Comparison of ENCODE assay signal across 16 cellular contexts in the genomic region with DNA sequence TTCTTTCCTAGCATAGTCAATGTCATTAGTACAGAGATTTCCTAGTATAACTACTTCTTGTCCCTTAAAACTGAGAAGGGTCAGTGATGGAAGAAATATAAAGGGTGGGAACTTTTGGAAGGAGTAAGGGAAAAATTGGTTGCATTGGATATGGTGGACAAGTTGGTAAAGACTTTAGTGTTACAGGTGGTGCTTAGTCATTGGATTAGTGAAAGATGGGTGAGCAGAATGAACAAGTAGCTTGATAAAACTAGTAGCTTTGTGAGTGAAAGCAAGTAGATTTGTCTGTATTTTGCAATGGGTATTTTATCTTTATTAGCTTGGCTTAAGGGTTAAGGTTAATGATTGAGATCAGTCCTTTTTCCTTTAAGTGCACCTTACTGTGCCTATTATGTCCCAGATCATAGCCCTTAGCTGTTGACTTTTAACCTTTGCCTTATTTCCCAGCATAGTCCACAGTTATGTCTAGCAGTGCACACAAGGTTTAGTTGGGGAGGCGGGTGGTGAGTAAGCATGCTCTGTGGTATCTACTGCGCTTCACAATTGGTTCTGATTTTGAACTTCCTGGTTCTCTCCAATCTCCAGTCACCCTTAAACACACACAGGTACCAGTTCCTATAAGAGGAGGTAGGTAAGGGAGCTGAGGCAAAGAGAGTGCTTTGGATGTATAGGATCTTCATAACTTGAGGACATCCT. TPM values are rescaled to one million over a fixed set of nuclear protein-coding genes. Genes with fewer than 3 reads are reported as not detected.
DNase-seq lines count a peak whose midpoint lies in the region; ATAC-seq, FAIRE-seq and TF ChIP-seq lines count a peak whose summit lies in the region.
"Had no signal": no experiment of that assay in that cellular context is flagged by ENCODE, and none has a peak within 500 bp of the region (broad histone marks: within the 10 kb centered on the region; RNA-seq: fewer than 3 reads in every experiment).

No MANE protein-coding gene starts in this region.

- in situ Hi-C loops in HepG2 (cut with HindIII; ENCODE audit: extremely low pct_ligation_motif_present, low pct_unique_long_range_greater_than_20kb): no loop called here
- in situ Hi-C loops in gastrocnemius medialis (cut with MboI; ENCODE audit: low sequenced_read_pairs in 4 of 4): no loop called here

- POLR2A ChIA-PET in CD4-positive, alpha-beta T cell (lab: Charles Lee): interaction anchor here (1.3 kb wide), 1 partner anchor 10 kb away, joined by 3 read pairs; a partner anchor contains a TSS
- POLR2A ChIA-PET in HCT116 (lab: Charles Lee): no interaction called here
- POLR2A ChIA-PET in HepG2 (lab: Yijun Ruan, JAX): no interaction called here

- peak; percentile 33 for ATAC-seq in CD4-positive, alpha-beta T cell (ENCODE audit: poor library complexity)
- no peak for ATAC-seq in HCT116
- ATAC-seq in activated T-helper 17 cell treated with anti-CD3 and anti-CD28 coated beads, Interleukin-2, amount 50 U/mL, for 72 hours (replicated peaks): peak; percentile 86
- peak; percentile 53; the same call in 2 of the 3 replicates for ATAC-seq in HepG2
- ATAC-seq in gastrocnemius medialis: no peak
- ATAC-seq: activated CD8-positive, alpha-beta memory T cell treated with anti-CD3 and anti-CD28 coated beads, Interleukin-2, amount 10 ng/mL, durations not matched to agents 7 days and 5 days had no signal

- H3K4me3 Mint-ChIP-seq in CD4-positive, alpha-beta T cell: no peak overlapping the region
- H3K4me3 Mint-ChIP-seq in activated T-helper 17 cell treated with anti-CD3 and anti-CD28 coated beads, Interleukin-2, amount 50 U/mL, for 72 hours: peak overlapping the region; percentile 27
- H3K4me3 Mint-ChIP-seq: activated CD8-positive, alpha-beta memory T cell treated with anti-CD3 and anti-CD28 coated beads, Interleukin-2, amount 10 ng/mL, durations not matched to agents 7 days and 5 days had no signal

- H3K36me3 Mint-ChIP-seq in CD4-positive, alpha-beta T cell (ENCODE audit: low read depth): no peaks in the 10 kb centered on the region
- H3K36me3 Mint-ChIP-seq in activated T-helper 17 cell treated with anti-CD3 and anti-CD28 coated beads, Interleukin-2, amount 50 U/mL, for 72 hours (ENCODE audit: low read depth): no peaks in the 10 kb centered on the region

- RAD21 ChIA-PET in HCT116 (lab: Charles Lee; ENCODE audit: low non-redundant PET in 1 of 2, low total read pairs in 2 of 2, uncharacterized antibody in 2 of 2, unreplicated experiment in 2 of 2): no interaction called here

- H3K36me3 ChIP-seq in HCT116 (ENCODE audit: control insufficient read depth in 1 of 2, insufficient read depth in 2 of 2, low read length in 2 of 2): no peaks in the 10 kb centered on the region
- H3K36me3 ChIP-seq in HepG2 (replicated peaks in 1 of 2; ENCODE audit: control insufficient read depth in 1 of 2, insufficient read depth in 2 of 2, low read length in 2 of 2): no peaks in the 10 kb centered on the region
- no peaks in the 10 kb centered on the region for H3K36me3 ChIP-seq in gastrocnemius medialis
- H3K36me3 ChIP-seq in spleen: no peaks in the 10 kb centered on the region
- H3K36me3 ChIP-seq: pancreas had no signal

- H2AFZ ChIP-seq in HCT116 (ENCODE audit: low read depth, low read length, poor library complexity, severe bottlenecking) (no peak overlapping the region), HepG2 (ENCODE audit: low read length) (no peak overlapping the region)

- H3K9ac ChIP-seq in HCT116 (ENCODE audit: low read length) (no peak overlapping the region), HepG2 (ENCODE audit: insufficient read depth, low read depth, low read length) (no peak overlapping the region)

- H3K9me3 ChIP-seq in CD4-positive, alpha-beta T cell (ENCODE audit: control insufficient read depth, low read length): no peaks in the 10 kb centered on the region
- H3K9me3 ChIP-seq in HCT116 (ENCODE audit: control insufficient read depth in 1 of 2, insufficient read depth in 1 of 2, low read depth in 1 of 2, low read length in 2 of 2) (no peaks in the 10 kb centered on the region), HepG2 (ENCODE audit: low read length) (no peaks in the 10 kb centered on the region), gastrocnemius medialis (no peaks in the 10 kb centered on the region), spleen (no peaks in the 10 kb centered on the region)
- H3K9me3 ChIP-seq: pancreas had no signal

- DNase-seq in CD4-positive, alpha-beta T cell: no peak
- DNase-seq in HCT116 (ENCODE audit: low read depth, low spot score) (no peak), HepG2 (ENCODE audit: low spot score) (no peak), hippocampal formation (lab: John Stamatoyannopoulos, UW) (no peak), NCI-H82 (lab: John Stamatoyannopoulos, UW) (no peak), gastrocnemius medialis (no peak), spleen (no peak)
- DNase-seq: activated CD8-positive, alpha-beta memory T cell treated with anti-CD3 and anti-CD28 coated beads, Interleukin-2, amount 10 ng/mL, durations not matched to agents 7 days and 5 days; amygdala; KBM-7; NCI-H2029; NCI-H69; pancreas; SIG-M5 had no signal

- H3K79me2 ChIP-seq in HCT116 (ENCODE audit: insufficient read depth, low read length): peaks cover 51% of the 10 kb centered on the region
- peaks cover 10% of the 10 kb centered on the region for H3K79me2 ChIP-seq in HepG2 (ENCODE audit: insufficient read depth, low read length)

- H3K4me1 Mint-ChIP-seq in CD4-positive, alpha-beta T cell (ENCODE audit: low read depth): peaks cover 52% of the 10 kb centered on the region
- H3K4me1 Mint-ChIP-seq in activated T-helper 17 cell treated with anti-CD3 and anti-CD28 coated beads, Interleukin-2, amount 50 U/mL, for 72 hours: peaks cover 19% of the 10 kb centered on the region

- WGBS in HepG2 (ENCODE audit: low lambda C conversion rate): 100% methylated on average over 2 of the region's 2 CpGs
- 88 to 93% (median 89%) methylated on average over 2 of the region's 2 CpGs for WGBS in spleen, 5 donors

- no peak for TF ChIP-seq POLR2A in HCT116 (IDR thresholded peaks at IDR 0.05; ENCODE audit: borderline replicate concordance, extremely low read depth, insufficient read depth, insufficient read length)
- no peak for TF ChIP-seq POLR2A in HepG2 (IDR thresholded peaks at IDR 0.05; ENCODE audit: insufficient read depth in 1 of 2, low read depth in 2 of 2, low read length in 2 of 2)
- TF ChIP-seq POLR2A in gastrocnemius medialis (IDR thresholded peaks at IDR 0.05): no peak
- TF ChIP-seq POLR2A in spleen (IDR thresholded peaks at IDR 0.05): no peak

- TF ChIP-seq RAD21 in HCT116 (IDR thresholded peaks at IDR 0.05; ENCODE audit: low read depth) (no peak), HepG2 (CRISPR knock-in tag; IDR thresholded peaks at IDR 0.05) (no peak)

- no peaks in the 10 kb centered on the region for H3K9me3 Mint-ChIP-seq in CD4-positive, alpha-beta T cell
- H3K9me3 Mint-ChIP-seq in activated T-helper 17 cell treated with anti-CD3 and anti-CD28 coated beads, Interleukin-2, amount 50 U/mL, for 72 hours: no peaks in the 10 kb centered on the region

- H3K4me1 ChIP-seq in HCT116 (ENCODE audit: control insufficient read depth in 1 of 2, insufficient read depth in 2 of 2, low read length in 2 of 2): peaks cover 6 to 28% of the 10 kb centered on the region in 2 experiments
- peaks cover 15% of the 10 kb centered on the region for H3K4me1 ChIP-seq in HepG2 (ENCODE audit: insufficient read depth, low read length)
- peaks cover 10 to 28% of the 10 kb centered on the region in 2 donors for H3K4me1 ChIP-seq in gastrocnemius medialis
- peaks cover 0 to 47% (median 30%) of the 10 kb centered on the region in 6 donors for H3K4me1 ChIP-seq in spleen

- H3K27ac ChIP-seq in CD4-positive, alpha-beta T cell (ENCODE audit: low read depth, low read length): no peak overlapping the region
- no peak overlapping the region for H3K27ac ChIP-seq in HCT116 (ENCODE audit: low read depth, low read length)
- no peak overlapping the region for H3K27ac ChIP-seq in HepG2 (ENCODE audit: extremely low read length, insufficient read depth, low read length)
- no peak overlapping the region for H3K27ac ChIP-seq in gastrocnemius medialis
- H3K27ac ChIP-seq in spleen: no peak overlapping the region

- TF ChIP-seq CTCF in CD4-positive, alpha-beta T cell (IDR thresholded peaks at IDR 0.05): no peak
- no peak for TF ChIP-seq CTCF in HCT116 (IDR thresholded peaks at IDR 0.05 in 2 of 3, conservative IDR thresholded peaks at IDR 0.05 in 1 of 3; ENCODE audit: borderline replicate concordance in 1 of 3, insufficient read depth in 1 of 3, low read depth in 2 of 3, low read length in 2 of 3)
- no peak for TF ChIP-seq CTCF in HepG2 (CRISPR knock-in tag; IDR thresholded peaks at IDR 0.05)
- TF ChIP-seq CTCF in gastrocnemius medialis (IDR thresholded peaks at IDR 0.05 in 4 of 5, conservative IDR thresholded peaks at IDR 0.05 in 1 of 5): no peak
- TF ChIP-seq CTCF in spleen (IDR thresholded peaks at IDR 0.05 in 8 of 11, conservative IDR thresholded peaks at IDR 0.05 in 3 of 11): no peak

- 0 out of 2 replicates have a peak overlapping the region, but pooled peaks have one; percentile 19 for H3K4me2 ChIP-seq in HCT116 (ENCODE audit: low read length)
- no peak overlapping the region for H3K4me2 ChIP-seq in HepG2 (ENCODE audit: low read depth, low read length)

- H3K27me3 Mint-ChIP-seq in CD4-positive, alpha-beta T cell: no peaks in the 10 kb centered on the region
- H3K27me3 Mint-ChIP-seq in activated T-helper 17 cell treated with anti-CD3 and anti-CD28 coated beads, Interleukin-2, amount 50 U/mL, for 72 hours: no peaks in the 10 kb centered on the region
- H3K27me3 Mint-ChIP-seq: activated CD8-positive, alpha-beta memory T cell treated with anti-CD3 and anti-CD28 coated beads, Interleukin-2, amount 10 ng/mL, durations not matched to agents 7 days and 5 days had no signal

- no peaks in the 10 kb centered on the region for H3K27me3 ChIP-seq in CD4-positive, alpha-beta T cell (ENCODE audit: control insufficient read depth, insufficient read depth, low read length)
- H3K27me3 ChIP-seq in HCT116 (ENCODE audit: insufficient read depth, low read length): no peaks in the 10 kb centered on the region
- H3K27me3 ChIP-seq in HepG2 (ENCODE audit: control insufficient read depth in 1 of 2, insufficient read depth in 2 of 2, low read length in 2 of 2): no peaks in the 10 kb centered on the region
- no peaks in the 10 kb centered on the region for H3K27me3 ChIP-seq in gastrocnemius medialis
- H3K27me3 ChIP-seq in spleen (replicated peaks in 1 of 7): no peaks in the 10 kb centered on the region

- no peaks in the 10 kb centered on the region for H3K9me2 ChIP-seq in HCT116 (ENCODE audit: insufficient read depth)

- BruUV-seq in HCT116 (replicated peaks; lab: Mats Ljungman, UMichigan) (no TSS peak), HepG2 (replicated peaks; lab: Mats Ljungman, UMichigan) (no TSS peak)

- CTCF ChIA-PET in CD4-positive, alpha-beta T cell (lab: Charles Lee): interaction anchor here (1.3 kb wide), 1 partner anchor 9 kb away, joined by 4 read pairs; no protein-coding TSS in a partner anchor
- CTCF ChIA-PET in HCT116 (lab: Charles Lee) (no interaction called here), HepG2 (lab: Yijun Ruan, JAX; ENCODE audit: low intra/inter-chr PET ratio, low total read pairs) (no interaction called here)

- no peak for FAIRE-seq in HepG2 (lab: Jason Lieb, UNC)
- FAIRE-seq: pancreas, urothelium cell line had no signal

- no peak overlapping the region for H3K27ac Mint-ChIP-seq in CD4-positive, alpha-beta T cell
- peak overlapping the region; percentile 41 for H3K27ac Mint-ChIP-seq in activated T-helper 17 cell treated with anti-CD3 and anti-CD28 coated beads, Interleukin-2, amount 50 U/mL, for 72 hours
- H3K27ac Mint-ChIP-seq: activated CD8-positive, alpha-beta memory T cell treated with anti-CD3 and anti-CD28 coated beads, Interleukin-2, amount 10 ng/mL, durations not matched to agents 7 days and 5 days had no signal

- no peak for TF ChIP-seq EP300 in HepG2 (IDR thresholded peaks at IDR 0.05; ENCODE audit: low read depth in 2 of 2, low read length in 2 of 2)
- TF ChIP-seq EP300 in HepG2 (CRISPR knock-in tag; IDR thresholded peaks at IDR 0.05; ENCODE audit: borderline replicate concordance): no peak

- no peaks in the 10 kb centered on the region for H4K20me1 ChIP-seq in HCT116 (ENCODE audit: insufficient read depth)
- no peaks in the 10 kb centered on the region for H4K20me1 ChIP-seq in HepG2 (ENCODE audit: insufficient read depth, low read length)

- intact Hi-C loops in CD4-positive, alpha-beta T cell (cut with DNase I, micrococcal nuclease): no loop called here
- intact Hi-C loops in HCT116 (cut with micrococcal nuclease) (no loop called here), HepG2 (cut with micrococcal nuclease; ENCODE audit: unreplicated experiment) (no loop called here), gastrocnemius medialis (cut with DNase I; ENCODE audit: low total_unique reads) (no loop called here), spleen (cut with DNase I; ENCODE audit: low total_unique reads) (no loop called here)

- H3K4me3 ChIP-seq in HCT116 (replicated peaks in 1 of 2; ENCODE audit: low read depth in 1 of 2, low read length in 2 of 2): no peak overlapping the region
- H3K4me3 ChIP-seq in HepG2 (replicated peaks in 1 of 3; ENCODE audit: insufficient read depth in 1 of 3, low read depth in 2 of 3, low read length in 3 of 3): no peak overlapping the region
- H3K4me3 ChIP-seq in gastrocnemius medialis: no peak overlapping the region
- H3K4me3 ChIP-seq in spleen: no peak overlapping the region
- H3K4me3 ChIP-seq: pancreas had no signal

RNA-seq across cellular contexts. Expression of a gene that starts 9.5 kb away (rescaled TPM):
- total RNA-seq in CD4-positive, alpha-beta T cell: 10 to 100 TPM; 11.7 to 12.2 TPM
- total RNA-seq in HCT116 (2021; ENCODE audit: unreplicated experiment) (12.2 TPM), HepG2 (2016; rRNA removed; fragmentation: Illumina TruSeq; extraction: Trizol) (3.3 and 4.3 TPM in 2 replicates), gastrocnemius medialis (10 to 100 TPM; 12.6 to 16.3 (median 14.1) TPM), spleen (10 to 100 TPM; 14.4 to 24.5 (median 18.7) TPM)
- 3.6 and 5.4 TPM in 2 replicates for polyA plus RNA-seq in HCT116 (2012)
- total RNA-seq in activated T-helper 17 cell treated with anti-CD3 and anti-CD28 coated beads, Interleukin-2, amount 50 U/mL, for 72 hours: 10 to 100 TPM; 12.0 to 12.7 TPM
- 6.1 and 7.5 TPM in 2 replicates for total RNA-seq in HepG2 (2016; cell fraction: cytosol; rRNA removed; fragmentation: Illumina TruSeq; extraction: Trizol; ENCODE audit: low read depth)
- 3.1 and 3.9 TPM in 2 replicates for total RNA-seq in HepG2 (2016; cell fraction: insoluble cytoplasmic fraction; rRNA removed; fragmentation: Illumina TruSeq; extraction: Trizol)
- total RNA-seq in HepG2 (2016; cell fraction: membrane; rRNA removed; fragmentation: Illumina TruSeq; extraction: Trizol): 4.5 and 5.2 TPM in 2 replicates
- 6.4 and 6.7 TPM in 2 replicates for total RNA-seq in HepG2 (2016; cell fraction: nucleus; rRNA removed; fragmentation: Illumina TruSeq; extraction: Trizol)
- polyA plus RNA-seq in HepG2 (2011; rRNA removed) (2.2 TPM in 2 replicates), spleen (1 to 10 TPM; 3.5 to 5.5 (median 3.7) TPM)
- 0.97 and 1.8 TPM in 2 replicates for polyA plus RNA-seq in HepG2 (2011; cell fraction: cytosol; rRNA removed)
- polyA plus RNA-seq in HepG2 (2011; cell fraction: nucleus; rRNA removed): 2.5 and 2.9 TPM in 2 replicates
- 2.2 and 2.8 TPM in 2 replicates for polyA plus RNA-seq in HepG2 (2012)
- polyA plus RNA-seq in HepG2 (2016; cell fraction: cytosol; fragmentation: Illumina TruSeq; extraction: Trizol; ENCODE audit: low read depth): 0.23 and 0.28 TPM in 2 replicates
- 2.2 TPM in 2 replicates for polyA plus RNA-seq in HepG2 (2016; cell fraction: insoluble cytoplasmic fraction; fragmentation: Illumina TruSeq; extraction: Trizol; ENCODE audit: low read depth)
- polyA plus RNA-seq in HepG2 (2016; cell fraction: membrane; fragmentation: Illumina TruSeq; extraction: Trizol; ENCODE audit: low read depth): 0.23 and 0.24 TPM in 2 replicates
- 4.9 TPM in 2 replicates for polyA plus RNA-seq in HepG2 (2016; cell fraction: nucleus; fragmentation: Illumina TruSeq; extraction: Trizol; ENCODE audit: insufficient read depth, low read depth)
- 3.7 and 16.9 TPM in 2 replicates for polyA minus RNA-seq in HepG2 (2011; rRNA and poly(A)+ RNA removed; ENCODE audit: low replicate concordance)
- polyA minus RNA-seq in HepG2 (2011; cell fraction: cytosol; rRNA and poly(A)+ RNA removed): 4.7 and 5.4 TPM in 2 replicates
- polyA minus RNA-seq in HepG2 (2011; cell fraction: nucleus; rRNA and poly(A)+ RNA removed): 11.5 and 16.5 TPM in 2 replicates

Comparison
In these comparisons a context has a peak if more than half of its experiments do, and no peak if none do; other contexts are left out.
1. ATAC-seq: peak in CD4-positive, alpha-beta T cell (single experiment), activated T-helper 17 cell treated with anti-CD3 and anti-CD28 coated beads, Interleukin-2, amount 50 U/mL, for 72 hours (single experiment) and HepG2 (single experiment); none in HCT116 (single experiment) and gastrocnemius medialis (0 of 2).